43 cellular contexts compared by ENCODE assay signal in genomic region chr13:42752731-42753130, GRCh38. TPM values are rescaled to one million over a fixed set of nuclear protein-coding genes. Genes with fewer than 3 reads are reported as not detected.
"Had no signal": no experiment of that assay in that cellular context is flagged by ENCODE, and none has a peak within 500 bp of the region (broad histone marks: within the 10 kb centered on the region; RNA-seq: fewer than 3 reads in every experiment).

No MANE protein-coding gene starts in this region.

- H3K36me3 Mint-ChIP-seq: activated CD4-positive, alpha-beta memory T cell treated with anti-CD3 and anti-CD28 coated beads for 36 hours; activated naive CD8-positive, alpha-beta T cell treated with anti-CD3 and anti-CD28 coated beads for 36 hours; mesothelial cell of epicardium; naive thymus-derived CD4-positive, alpha-beta T cell; stimulated activated memory B cell treated with anti-CD40 and anti-IgM and Interleukin-4, amounts not matched to agents 10 μg/mL and 1 μg/mL and 100 μg/mL, for 72 hours had no signal

- H3K27ac ChIP-seq: adrenal gland, body of pancreas, cardiac muscle cell, gastroesophageal sphincter, parathyroid adenoma, right atrium auricular region, upper lobe of left lung, WERI-Rb-1 had no signal

- H3K4me1 Mint-ChIP-seq: activated CD4-positive, alpha-beta T cell treated with anti-CD3 and anti-CD28 coated beads, Interleukin-2, amount 10 ng/mL, durations not matched to agents 24 days and 14 days; activated naive CD8-positive, alpha-beta T cell treated with anti-CD3 and anti-CD28 coated beads for 36 hours; neural crest cell; stimulated activated memory B cell treated with anti-CD40 and anti-IgM and Interleukin-4, amounts not matched to agents 10 μg/mL and 1 μg/mL and 100 μg/mL, for 72 hours; stimulated activated naive CD8-positive, alpha-beta T cell treated with anti-CD3 and anti-CD28 coated beads, Interleukin-15, amount 100 ng/mL, for 72 hours had no signal

- H3K27me3 ChIP-seq: adrenal gland, body of pancreas, cardiac muscle cell, gastroesophageal sphincter, right atrium auricular region, upper lobe of left lung had no signal

- H3K9me3 Mint-ChIP-seq: activated CD4-positive, alpha-beta memory T cell treated with anti-CD3 and anti-CD28 coated beads for 36 hours; activated CD4-positive, alpha-beta T cell treated with anti-CD3 and anti-CD28 coated beads, Interleukin-2, amount 10 ng/mL, durations not matched to agents 24 days and 14 days; activated naive CD4-positive, alpha-beta T cell treated with anti-CD3 and anti-CD28 coated beads for 36 hours; activated naive CD8-positive, alpha-beta T cell treated with anti-CD3 and anti-CD28 coated beads for 36 hours; activated T-helper 1 cell treated with anti-CD3 and anti-CD28 coated beads, Interleukin-12 subunit alpha, Interleukin-12 subunit beta, Interleukin-2, Interleukin-4 antibody, amounts not matched to agents 30 ng/mL and 10 ng/mL and 1 ng/mL, durations not matched to agents 14 hours and 24 hours and 36 hours; effector memory CD8-positive, alpha-beta T cell; stimulated activated naive CD8-positive, alpha-beta T cell treated with anti-CD3 and anti-CD28 coated beads, Interleukin-15, amount 100 ng/mL, for 72 hours had no signal

- H3K4me3 Mint-ChIP-seq: activated CD4-positive, alpha-beta memory T cell treated with anti-CD3 and anti-CD28 coated beads for 36 hours; activated CD4-positive, alpha-beta T cell treated with anti-CD3 and anti-CD28 coated beads, Interleukin-2, amount 10 ng/mL, durations not matched to agents 24 days and 14 days; activated naive CD4-positive, alpha-beta T cell treated with anti-CD3 and anti-CD28 coated beads for 36 hours; activated naive CD8-positive, alpha-beta T cell treated with anti-CD3 and anti-CD28 coated beads for 36 hours; activated T-helper 1 cell treated with anti-CD3 and anti-CD28 coated beads, Interleukin-12 subunit alpha, Interleukin-12 subunit beta, Interleukin-2, Interleukin-4 antibody, amounts not matched to agents 30 ng/mL and 10 ng/mL and 1 ng/mL, durations not matched to agents 14 hours and 24 hours and 36 hours; effector memory CD8-positive, alpha-beta T cell; mesothelial cell of epicardium; naive thymus-derived CD4-positive, alpha-beta T cell; neural crest cell; stimulated activated memory B cell treated with anti-CD40 and anti-IgM and Interleukin-4, amounts not matched to agents 10 μg/mL and 1 μg/mL and 100 μg/mL, for 72 hours; stimulated activated naive CD8-positive, alpha-beta T cell treated with anti-CD3 and anti-CD28 coated beads, Interleukin-15, amount 100 ng/mL, for 72 hours had no signal

- H3K4me3 ChIP-seq: adrenal gland, body of pancreas, cardiac muscle cell, gastroesophageal sphincter, right atrium auricular region, smooth muscle cell, upper lobe of left lung had no signal

- FAIRE-seq: kidney had no signal

- ATAC-seq: body of pancreas; effector memory CD8-positive, alpha-beta T cell; gastroesophageal sphincter; left colon; naive thymus-derived CD4-positive, alpha-beta T cell; stimulated activated memory B cell treated with anti-CD40 and anti-IgM and Interleukin-4, amounts not matched to agents 10 μg/mL and 1 μg/mL and 100 μg/mL, for 72 hours; stimulated activated naive CD8-positive, alpha-beta T cell treated with anti-CD3 and anti-CD28 coated beads, Interleukin-15, amount 100 ng/mL, for 72 hours had no signal

- H3K4me1 ChIP-seq: adrenal gland, body of pancreas, gastroesophageal sphincter, parathyroid adenoma, upper lobe of left lung had no signal

- H3K36me3 ChIP-seq: adrenal gland, cardiac muscle cell, gastroesophageal sphincter, right atrium auricular region, upper lobe of left lung, WERI-Rb-1 had no signal

- H3K27ac Mint-ChIP-seq: activated CD4-positive, alpha-beta memory T cell treated with anti-CD3 and anti-CD28 coated beads for 36 hours; activated CD4-positive, alpha-beta T cell treated with anti-CD3 and anti-CD28 coated beads, Interleukin-2, amount 10 ng/mL, durations not matched to agents 24 days and 14 days; activated naive CD4-positive, alpha-beta T cell treated with anti-CD3 and anti-CD28 coated beads for 36 hours; activated naive CD8-positive, alpha-beta T cell treated with anti-CD3 and anti-CD28 coated beads for 36 hours; activated T-helper 1 cell treated with anti-CD3 and anti-CD28 coated beads, Interleukin-12 subunit alpha, Interleukin-12 subunit beta, Interleukin-2, Interleukin-4 antibody, amounts not matched to agents 30 ng/mL and 10 ng/mL and 1 ng/mL, durations not matched to agents 14 hours and 24 hours and 36 hours; effector memory CD8-positive, alpha-beta T cell; naive thymus-derived CD4-positive, alpha-beta T cell; stimulated activated memory B cell treated with anti-CD40 and anti-IgM and Interleukin-4, amounts not matched to agents 10 μg/mL and 1 μg/mL and 100 μg/mL, for 72 hours; stimulated activated naive CD8-positive, alpha-beta T cell treated with anti-CD3 and anti-CD28 coated beads, Interleukin-15, amount 100 ng/mL, for 72 hours had no signal

- DNase-seq: activated CD4-positive, alpha-beta memory T cell treated with anti-CD3 and anti-CD28 coated beads for 36 hours; activated CD4-positive, alpha-beta T cell treated with anti-CD3 and anti-CD28 coated beads, Interleukin-2, amount 10 ng/mL, durations not matched to agents 24 days and 14 days; activated CD4-positive, CD25-positive, alpha-beta regulatory T cell treated with anti-CD3 and anti-CD28 coated beads, Interleukin-2, amount 50 U/mL, for 72 hours; activated CD8-positive, alpha-beta memory T cell treated with anti-CD3 and anti-CD28 coated beads, Interleukin-2, amount 50 U/mL, for 4 hours; activated effector memory CD4-positive, alpha-beta T cell treated with anti-CD3 and anti-CD28 coated beads, Interleukin-2, amount 50 U/mL, for 16 hours; activated naive CD4-positive, alpha-beta T cell treated with anti-CD3 and anti-CD28 coated beads for 36 hours; activated naive CD8-positive, alpha-beta T cell treated with anti-CD3 and anti-CD28 coated beads for 36 hours; activated T-cell treated with anti-CD3 and anti-CD28 coated beads, Interleukin-2, amount 50 U/mL, for 1 hour; adrenal gland; aorta; body of pancreas; cortex of kidney; effector memory CD8-positive, alpha-beta T cell; erythroblast; head of caudate nucleus; hippocampal formation; kidney; left colon; mammary epithelial cell; naive thymus-derived CD4-positive, alpha-beta T cell; nucleus accumbens; stimulated activated CD4-positive, alpha-beta T cell treated with anti-CD3 and anti-CD28 coated beads, Interleukin-1b, Interleukin-23, amount 100 ng/mL, for 48 hours; stimulated activated CD4-positive, alpha-beta T cell treated with anti-CD3 and anti-CD28 coated beads, Interleukin-4, amount 100 ng/mL, for 4 hours; stimulated activated CD8-positive, alpha-beta memory T cell treated with anti-CD3 and anti-CD28 coated beads, Interleukin-4, amount 100 ng/mL, for 48 hours; stimulated activated naive CD8-positive, alpha-beta T cell treated with anti-CD3 and anti-CD28 coated beads, Interleukin-15, amount 100 ng/mL, for 72 hours; substantia nigra; T1000; upper lobe of left lung; WERI-Rb-1 had no signal

- H3K9me3 ChIP-seq: adrenal gland, body of pancreas, gastroesophageal sphincter, right atrium auricular region, upper lobe of left lung had no signal

RNA-seq across cellular contexts. Expression of gene FAM216B, which starts 28.7 kb away (rescaled TPM):
- total RNA-seq: activated CD4-positive, alpha-beta memory T cell treated with anti-CD3 and anti-CD28 coated beads for 36 hours; activated CD4-positive, alpha-beta T cell treated with anti-CD3 and anti-CD28 coated beads, Interleukin-2, amount 10 ng/mL, durations not matched to agents 24 days and 14 days; activated CD8-positive, alpha-beta memory T cell treated with anti-CD3 and anti-CD28 coated beads for 36 hours; activated naive CD4-positive, alpha-beta T cell treated with anti-CD3 and anti-CD28 coated beads for 36 hours; activated naive CD8-positive, alpha-beta T cell treated with anti-CD3 and anti-CD28 coated beads for 36 hours; activated T-helper 1 cell treated with anti-CD3 and anti-CD28 coated beads, Interleukin-12 subunit alpha, Interleukin-12 subunit beta, Interleukin-2, Interleukin-4 antibody, amounts not matched to agents 30 ng/mL and 10 ng/mL and 1 ng/mL, durations not matched to agents 14 hours and 24 hours and 36 hours; adrenal gland; aorta; cardiac muscle cell; fibroblast of villous mesenchyme; gastroesophageal sphincter; left colon; liver; mammary epithelial cell; mesothelial cell of epicardium; naive thymus-derived CD4-positive, alpha-beta T cell; neural crest cell; pulmonary artery endothelial cell; smooth muscle cell had no signal
- polyA plus RNA-seq: adrenal gland; aorta; cardiac muscle cell; fibroblast of lung; liver; mammary epithelial cell; naive thymus-derived CD4-positive, alpha-beta T cell; smooth muscle cell had no signal
